Comparison of ENCODE assay signal across 16 cellular contexts in genomic region chr2:10576456-10576855, GRCh38.
"Had no signal": no experiment of that assay in that cellular context is flagged by ENCODE, and none has a peak within 500 bp of the region (broad histone marks: within the 10 kb centered on the region; RNA-seq: fewer than 3 reads in every experiment).

No MANE protein-coding gene starts in this region.

- FAIRE-seq: colon, pancreas had no signal

- DNase-seq: activated CD4-positive, alpha-beta T cell treated with anti-CD3 and anti-CD28 coated beads for 1 hour; activated CD4-positive, alpha-beta T cell treated with anti-CD3 and anti-CD28 coated beads, Interleukin-2, amount 50 U/mL, for 48 hours; central memory CD4-positive, alpha-beta T cell; naive thymus-derived CD8-positive, alpha-beta T cell; pancreas; stimulated activated CD4-positive, alpha-beta T cell treated with anti-CD3 and anti-CD28 coated beads, Interleukin-4, amount 100 ng/mL, for 24 hours; stomach; T-helper 2 cell; trophoblast cell had no signal

- H3K9me3 Mint-ChIP-seq: activated T-helper 1 cell treated with anti-CD3 and anti-CD28 coated beads, Interleukin-12 subunit alpha, Interleukin-12 subunit beta, Interleukin-2, Interleukin-4 antibody, amounts not matched to agents 30 ng/mL and 10 ng/mL and 1 ng/mL, durations not matched to agents 14 hours and 24 hours and 36 hours; naive thymus-derived CD8-positive, alpha-beta T cell; stimulated activated effector memory CD8-positive, alpha-beta T cell treated with anti-CD3 and anti-CD28 coated beads, Interleukin-12 subunit alpha, Interleukin-12 subunit beta, amount 100 ng/mL, for 72 hours had no signal

- H3K27ac ChIP-seq: pancreas, stomach, vagina, VCaP had no signal

- H3K27ac Mint-ChIP-seq: activated naive CD8-positive, alpha-beta T cell; activated T-helper 1 cell treated with anti-CD3 and anti-CD28 coated beads, Interleukin-12 subunit alpha, Interleukin-12 subunit beta, Interleukin-2, Interleukin-4 antibody, amounts not matched to agents 30 ng/mL and 10 ng/mL and 1 ng/mL, durations not matched to agents 14 hours and 24 hours and 36 hours; naive thymus-derived CD8-positive, alpha-beta T cell; stimulated activated effector memory CD8-positive, alpha-beta T cell treated with anti-CD3 and anti-CD28 coated beads, Interleukin-12 subunit alpha, Interleukin-12 subunit beta, amount 100 ng/mL, for 72 hours had no signal

- H3K9me3 ChIP-seq: pancreas, stomach, vagina had no signal

- H3K4me3 ChIP-seq: pancreas, stomach, vagina had no signal

- ATAC-seq: naive thymus-derived CD8-positive, alpha-beta T cell; sciatic nerve had no signal

- H3K4me3 Mint-ChIP-seq: activated naive CD8-positive, alpha-beta T cell; activated T-helper 1 cell treated with anti-CD3 and anti-CD28 coated beads, Interleukin-12 subunit alpha, Interleukin-12 subunit beta, Interleukin-2, Interleukin-4 antibody, amounts not matched to agents 30 ng/mL and 10 ng/mL and 1 ng/mL, durations not matched to agents 14 hours and 24 hours and 36 hours; naive thymus-derived CD8-positive, alpha-beta T cell; stimulated activated effector memory CD8-positive, alpha-beta T cell treated with anti-CD3 and anti-CD28 coated beads, Interleukin-12 subunit alpha, Interleukin-12 subunit beta, amount 100 ng/mL, for 72 hours had no signal

- H3K4me1 ChIP-seq: pancreas, stomach, vagina had no signal

- H3K27me3 Mint-ChIP-seq: activated naive CD8-positive, alpha-beta T cell; naive thymus-derived CD8-positive, alpha-beta T cell had no signal

- H3K27me3 ChIP-seq: pancreas, stomach, vagina had no signal
